Comparison of ENCODE assay signal across 24 cellular contexts in the genomic region with DNA sequence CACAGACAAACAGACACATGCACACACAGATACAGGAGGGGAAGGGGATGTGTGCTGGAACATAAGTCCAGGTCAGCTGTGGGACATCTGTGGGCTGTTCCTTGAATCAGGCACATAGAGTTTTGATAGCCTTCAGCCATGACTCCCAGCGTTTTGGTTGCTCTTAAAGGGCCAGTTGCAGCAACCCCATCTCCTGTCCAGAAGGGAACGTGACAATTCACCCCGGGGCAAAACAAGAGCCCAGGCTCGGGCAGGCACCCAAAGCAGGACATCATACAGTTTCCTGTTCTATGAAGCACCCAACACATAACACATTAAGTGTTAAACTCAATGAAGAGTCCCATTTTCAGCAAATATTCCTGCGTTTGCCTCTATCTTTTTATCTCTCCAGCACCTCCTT. TPM values are rescaled to one million over a fixed set of nuclear protein-coding genes. Genes with fewer than 3 reads are reported as not detected.
"Had no signal": no experiment of that assay in that cellular context is flagged by ENCODE, and none has a peak within 500 bp of the region (broad histone marks: within the 10 kb centered on the region; RNA-seq: fewer than 3 reads in every experiment).

No MANE protein-coding gene starts in this region.

- H3K4me1 Mint-ChIP-seq: immature natural killer cell; nephron progenitor cell; stimulated activated memory B cell treated with anti-CD40 and anti-IgM and Interleukin-4, amounts not matched to agents 10 μg/mL and 1 μg/mL and 100 μg/mL, for 72 hours had no signal

- H3K4me1 ChIP-seq: esophagus squamous epithelium, gastroesophageal sphincter, psoas muscle, spleen, tibial artery, upper lobe of left lung, uterus had no signal

- H3K9me3 ChIP-seq: esophagus squamous epithelium, gastroesophageal sphincter, psoas muscle, tibial artery, upper lobe of left lung, uterus had no signal

- H3K36me3 Mint-ChIP-seq: immature natural killer cell; naive thymus-derived CD4-positive, alpha-beta T cell; stimulated activated memory B cell treated with anti-CD40 and anti-IgM and Interleukin-4, amounts not matched to agents 10 μg/mL and 1 μg/mL and 100 μg/mL, for 72 hours had no signal

- DNase-seq: cortex of kidney; effector memory CD8-positive, alpha-beta T cell; esophagus squamous epithelium; immature natural killer cell; left ventricle myocardium superior; naive thymus-derived CD4-positive, alpha-beta T cell; nephron progenitor cell; psoas muscle; retina; spleen; stimulated activated CD4-positive, alpha-beta T cell treated with anti-CD3 and anti-CD28 coated beads, Interleukin-15, amount 100 ng/mL, for 24 hours; stimulated activated CD4-positive, alpha-beta T cell treated with anti-CD3 and anti-CD28 coated beads, Interleukin-1b, Interleukin-23, amount 100 ng/mL, for 48 hours; stimulated activated CD4-positive, alpha-beta T cell treated with anti-CD3 and anti-CD28 coated beads, Interleukin-4, amount 100 ng/mL, for 24 hours; tibial artery; upper lobe of left lung; uterus had no signal

- H3K27ac Mint-ChIP-seq: effector memory CD8-positive, alpha-beta T cell; immature natural killer cell; naive thymus-derived CD4-positive, alpha-beta T cell; nephron progenitor cell; stimulated activated memory B cell treated with anti-CD40 and anti-IgM and Interleukin-4, amounts not matched to agents 10 μg/mL and 1 μg/mL and 100 μg/mL, for 72 hours; stimulated activated naive CD8-positive, alpha-beta T cell treated with anti-CD3 and anti-CD28 coated beads, Interleukin-15, Interleukin-2, amounts not matched to agents 100 ng/mL and 50 ng/mL, for 24 hours had no signal

- H3K4me3 ChIP-seq: esophagus squamous epithelium, gastroesophageal sphincter, lung, psoas muscle, spleen, tibial artery, upper lobe of left lung, uterus had no signal

- ATAC-seq: effector memory CD8-positive, alpha-beta T cell; gastroesophageal sphincter; left ventricle myocardium superior; naive thymus-derived CD4-positive, alpha-beta T cell; psoas muscle; sciatic nerve; stimulated activated memory B cell treated with anti-CD40 and anti-IgM and Interleukin-4, amounts not matched to agents 10 μg/mL and 1 μg/mL and 100 μg/mL, for 72 hours had no signal

- H3K36me3 ChIP-seq: esophagus squamous epithelium, spleen, tibial artery, upper lobe of left lung, uterus had no signal

- H3K27me3 Mint-ChIP-seq: stimulated activated memory B cell treated with anti-CD40 and anti-IgM and Interleukin-4, amounts not matched to agents 10 μg/mL and 1 μg/mL and 100 μg/mL, for 72 hours; stimulated activated naive CD8-positive, alpha-beta T cell treated with anti-CD3 and anti-CD28 coated beads, Interleukin-15, Interleukin-2, amounts not matched to agents 100 ng/mL and 50 ng/mL, for 24 hours had no signal

- H3K4me3 Mint-ChIP-seq: effector memory CD8-positive, alpha-beta T cell; immature natural killer cell; naive thymus-derived CD4-positive, alpha-beta T cell; nephron progenitor cell; stimulated activated memory B cell treated with anti-CD40 and anti-IgM and Interleukin-4, amounts not matched to agents 10 μg/mL and 1 μg/mL and 100 μg/mL, for 72 hours; stimulated activated naive CD8-positive, alpha-beta T cell treated with anti-CD3 and anti-CD28 coated beads, Interleukin-15, Interleukin-2, amounts not matched to agents 100 ng/mL and 50 ng/mL, for 24 hours had no signal

- H3K27me3 ChIP-seq: esophagus squamous epithelium, tibial artery, upper lobe of left lung, uterus had no signal

- H3K9me3 Mint-ChIP-seq: nephron progenitor cell; stimulated activated naive CD8-positive, alpha-beta T cell treated with anti-CD3 and anti-CD28 coated beads, Interleukin-15, Interleukin-2, amounts not matched to agents 100 ng/mL and 50 ng/mL, for 24 hours had no signal

- H3K27ac ChIP-seq: esophagus squamous epithelium, gastroesophageal sphincter, psoas muscle, spleen, tibial artery, upper lobe of left lung, uterus had no signal

RNA-seq across cellular contexts. Expression of a gene that starts 9.5 kb away (rescaled TPM):
- total RNA-seq: left ventricle myocardium superior; mesenteric fat pad; mononuclear cell; naive thymus-derived CD4-positive, alpha-beta T cell; sciatic nerve had no signal
- polyA plus RNA-seq: immature natural killer cell; keratinocyte; naive thymus-derived CD4-positive, alpha-beta T cell had no signal
